ENCODE assay signal across 26 cellular contexts in genomic region chr6:135036731-135037420, GRCh38. TPM values are rescaled to one million over a fixed set of nuclear protein-coding genes. Genes with fewer than 3 reads are reported as not detected.
DNase-seq lines count a peak whose midpoint lies in the region; ATAC-seq, FAIRE-seq and TF ChIP-seq lines count a peak whose summit lies in the region.
"Had no signal": no experiment of that assay in that cellular context is flagged by ENCODE, and none has a peak within 500 bp of the region (broad histone marks: within the 10 kb centered on the region; RNA-seq: fewer than 3 reads in every experiment).

No MANE protein-coding gene starts in this region.

- no peaks in the 10 kb centered on the region for H3K9me3 Mint-ChIP-seq in T-cell
- H3K9me3 Mint-ChIP-seq in stimulated activated naive CD8-positive, alpha-beta T cell treated with anti-CD3 and anti-CD28 coated beads, Interleukin-15, amount 100 ng/mL, for 72 hours: no peaks in the 10 kb centered on the region
- H3K9me3 Mint-ChIP-seq: activated CD4-positive, alpha-beta memory T cell treated with anti-CD3 and anti-CD28 coated beads, Interleukin-2, amount 10 ng/mL, durations not matched to agents 7 days and 5 days; brain had no signal

- POLR2A ChIA-PET in T-cell (lab: Charles Lee): interaction anchor here (0.6 to 0.7 kb wide), 2 partner anchors 15 to 148 kb away, joined by 3 to 6 read pairs; no protein-coding TSS in a partner anchor

- intact Hi-C loops in adrenal gland (cut with DNase I): no loop called here

- peak overlapping the region; percentile 67 to 69 for H3K27ac Mint-ChIP-seq in T-cell
- H3K27ac Mint-ChIP-seq in stimulated activated naive CD8-positive, alpha-beta T cell treated with anti-CD3 and anti-CD28 coated beads, Interleukin-15, amount 100 ng/mL, for 72 hours: peak overlapping the region; percentile 49 to 84
- H3K27ac Mint-ChIP-seq: activated CD4-positive, alpha-beta memory T cell treated with anti-CD3 and anti-CD28 coated beads, Interleukin-2, amount 10 ng/mL, durations not matched to agents 7 days and 5 days had no signal

- no peaks in the 10 kb centered on the region for H3K9me1 ChIP-seq in keratinocyte (ENCODE audit: control insufficient read depth, extremely low read depth, insufficient read depth, low read length)

- H3K27me3 Mint-ChIP-seq in T-cell: no peaks in the 10 kb centered on the region
- no peaks in the 10 kb centered on the region for H3K27me3 Mint-ChIP-seq in stimulated activated naive CD8-positive, alpha-beta T cell treated with anti-CD3 and anti-CD28 coated beads, Interleukin-15, amount 100 ng/mL, for 72 hours
- H3K27me3 Mint-ChIP-seq: activated CD4-positive, alpha-beta memory T cell treated with anti-CD3 and anti-CD28 coated beads, Interleukin-2, amount 10 ng/mL, durations not matched to agents 7 days and 5 days; brain had no signal

- H3K27ac ChIP-seq in cardiac muscle cell (peak overlapping the region; percentile 19), right atrium auricular region (no peak overlapping the region), keratinocyte (ENCODE audit: control insufficient read depth, insufficient read depth, low read length) (no peak overlapping the region), adrenal gland (peak overlapping the region in 1 of 5 donors; percentile 2)
- H3K27ac ChIP-seq: gastrocnemius medialis, tibial nerve had no signal

- TF ChIP-seq CTCF in cardiac muscle cell (IDR thresholded peaks at IDR 0.05; ENCODE audit: low read depth, low read length) (no peak), right atrium auricular region (IDR thresholded peaks at IDR 0.05) (no peak), keratinocyte (optimal IDR thresholded peaks at IDR 0.05 in 1 of 3, IDR thresholded peaks at IDR 0.05 in 1 of 3, conservative IDR thresholded peaks at IDR 0.05 in 1 of 3; ENCODE audit: extremely low read depth in 1 of 3, insufficient read depth in 2 of 3, low read length in 3 of 3) (no peak), adrenal gland (IDR thresholded peaks at IDR 0.05) (no peak)

- H3K36me3 ChIP-seq in cardiac muscle cell: peaks cover 44% of the 10 kb centered on the region
- peaks cover 20% of the 10 kb centered on the region for H3K36me3 ChIP-seq in right atrium auricular region
- H3K36me3 ChIP-seq in keratinocyte (ENCODE audit: control insufficient read depth in 2 of 2, extremely low read depth in 1 of 2, insufficient read depth in 2 of 2, low read length in 2 of 2): peaks cover 0 to 5% of the 10 kb centered on the region in 2 experiments
- H3K36me3 ChIP-seq in adrenal gland (replicated peaks in 1 of 2): peaks cover 0 to 23% of the 10 kb centered on the region in 2 donors

- H3K4me1 Mint-ChIP-seq in T-cell: peaks cover 37 to 50% (median 45%) of the 10 kb centered on the region in 3 donors
- H3K4me1 Mint-ChIP-seq in stimulated activated naive CD8-positive, alpha-beta T cell treated with anti-CD3 and anti-CD28 coated beads, Interleukin-15, amount 100 ng/mL, for 72 hours: peaks cover 47% of the 10 kb centered on the region
- H3K4me1 Mint-ChIP-seq: brain had no signal

- no peaks in the 10 kb centered on the region for H3K4me1 ChIP-seq in cardiac muscle cell (ENCODE audit: low read depth)
- no peaks in the 10 kb centered on the region for H3K4me1 ChIP-seq in right atrium auricular region
- no peaks in the 10 kb centered on the region for H3K4me1 ChIP-seq in keratinocyte (ENCODE audit: control insufficient read depth, extremely low read depth, insufficient read depth, low read length)
- H3K4me1 ChIP-seq in adrenal gland (replicated peaks in 1 of 2): peaks cover 0 to 10% of the 10 kb centered on the region in 2 donors
- H3K4me1 ChIP-seq: BE2C had no signal

- peaks cover 16% of the 10 kb centered on the region for H3K79me2 ChIP-seq in keratinocyte (ENCODE audit: control insufficient read depth, insufficient read depth, low read length)

- H3K9ac ChIP-seq in keratinocyte (ENCODE audit: control insufficient read depth, extremely low read depth, insufficient read depth, low read length): no peak overlapping the region

- H2AFZ ChIP-seq in keratinocyte (ENCODE audit: control insufficient read depth, low read length): no peak overlapping the region

- 53 to 57% (median 55%) methylated on average over 5 of the region's 5 CpGs for WGBS in adrenal gland, 4 donors

- peak; percentile 70 for FAIRE-seq in keratinocyte (lab: Jason Lieb, UNC)
- FAIRE-seq: K562 had no signal

- H4K20me1 ChIP-seq in keratinocyte (ENCODE audit: control insufficient read depth, extremely low read depth, insufficient read depth, low read length): no peaks in the 10 kb centered on the region

- H3K4me3 ChIP-seq in cardiac muscle cell: no peak overlapping the region
- no peak overlapping the region for H3K4me3 ChIP-seq in right atrium auricular region
- H3K4me3 ChIP-seq in keratinocyte (ENCODE audit: control insufficient read depth in 2 of 3, extremely low read depth in 1 of 3, insufficient read depth in 2 of 3, low read depth in 1 of 3, low read length in 3 of 3): no peak overlapping the region
- no peak overlapping the region for H3K4me3 ChIP-seq in adrenal gland
- H3K4me3 ChIP-seq: gastrocnemius medialis, K562, lung, tibial nerve had no signal

- H3K4me3 Mint-ChIP-seq in T-cell: no peak overlapping the region
- H3K4me3 Mint-ChIP-seq in stimulated activated naive CD8-positive, alpha-beta T cell treated with anti-CD3 and anti-CD28 coated beads, Interleukin-15, amount 100 ng/mL, for 72 hours: no peak overlapping the region
- H3K4me3 Mint-ChIP-seq: activated CD4-positive, alpha-beta memory T cell treated with anti-CD3 and anti-CD28 coated beads, Interleukin-2, amount 10 ng/mL, durations not matched to agents 7 days and 5 days; brain had no signal

- CTCF ChIA-PET in T-cell (lab: Charles Lee): interaction anchor here in 1 of 2 donors (1.1 kb wide), 1 partner anchor 18 kb away, joined by 4 read pairs; the partner anchor contains the start of gene HBS1L

- H3K27me3 ChIP-seq in cardiac muscle cell (no peaks in the 10 kb centered on the region), right atrium auricular region (no peaks in the 10 kb centered on the region), keratinocyte (ENCODE audit: control insufficient read depth, extremely low read depth, insufficient read depth, low read length) (no peaks in the 10 kb centered on the region), adrenal gland (no peaks in the 10 kb centered on the region)
- H3K27me3 ChIP-seq: BE2C, gastrocnemius medialis, tibial nerve had no signal

- no peaks in the 10 kb centered on the region for H3K9me3 ChIP-seq in cardiac muscle cell (ENCODE audit: low read depth)
- no peaks in the 10 kb centered on the region for H3K9me3 ChIP-seq in right atrium auricular region
- H3K9me3 ChIP-seq in keratinocyte (ENCODE audit: control insufficient read depth, low read depth, low read length): no peaks in the 10 kb centered on the region
- H3K9me3 ChIP-seq in adrenal gland (replicated peaks in 1 of 3): no peaks in the 10 kb centered on the region
- H3K9me3 ChIP-seq: BE2C, gastrocnemius medialis, tibial nerve had no signal

- TF ChIP-seq POLR2A in adrenal gland (IDR thresholded peaks at IDR 0.05): no peak

- no peak overlapping the region for H3K4me2 ChIP-seq in keratinocyte (ENCODE audit: control insufficient read depth, extremely low read depth, insufficient read depth, low read depth, low read length)

- dilution Hi-C loops in keratinocyte (cut with MboI; ENCODE audit: extremely low pct_ligation_motif_present, low sequenced_read_pairs): no loop called here

- DNase-seq in cardiac muscle cell (ENCODE audit: low read depth in 1 of 2, low spot score in 1 of 2) (no peak), right atrium auricular region (ENCODE audit: low spot score) (no peak), T-cell (no peak), keratinocyte (ENCODE audit: low read depth, low spot score) (no peak), adrenal gland (no peak), 8988T (no peak)
- DNase-seq in stimulated activated naive CD8-positive, alpha-beta T cell treated with anti-CD3 and anti-CD28 coated beads, Interleukin-15, amount 100 ng/mL, for 72 hours: no peak
- DNase-seq in activated CD4-positive, CD25-positive, alpha-beta regulatory T cell treated with anti-CD3 and anti-CD28 coated beads, Interleukin-2, amount 50 U/mL, for 72 hours: no peak
- DNase-seq: activated CD4-positive, alpha-beta memory T cell treated with anti-CD3 and anti-CD28 coated beads, Interleukin-2, amount 10 ng/mL, durations not matched to agents 7 days and 5 days; activated gamma-delta T cell treated with Interleukin-2 at 50 U/mL for 16 hours; BE2C; COR-L47; DMS53; gastrocnemius medialis; H7; NCI-H1092; NCI-H1694; NCI-H510A treated with DMSO at 0.1 percent for 48 hours; right cardiac atrium; RPMI8226; stimulated activated CD4-positive, alpha-beta T cell treated with anti-CD3 and anti-CD28 coated beads, Interleukin-2, amount 100 ng/mL, for 24 hours; stimulated activated CD8-positive, alpha-beta memory T cell treated with anti-CD3 and anti-CD28 coated beads, Interleukin-4, amount 100 ng/mL, for 48 hours had no signal

- no peak for ATAC-seq in T-cell (replicated peaks in 1 of 4)
- ATAC-seq in stimulated activated naive CD8-positive, alpha-beta T cell treated with anti-CD3 and anti-CD28 coated beads, Interleukin-15, amount 100 ng/mL, for 72 hours: no peak
- ATAC-seq: gastrocnemius medialis, K562 had no signal

- H3K36me3 Mint-ChIP-seq in T-cell: peaks cover 52% of the 10 kb centered on the region

RNA-seq across cellular contexts. Expression of gene HBS1L, which starts 17.7 kb away (rescaled TPM):
- 76.6 and 98.9 TPM in 2 replicates for total RNA-seq in cardiac muscle cell
- polyA plus RNA-seq in cardiac muscle cell: 57.8 and 89.6 TPM in 2 replicates
- total RNA-seq in right atrium auricular region: 10 to 100 TPM; 42.9 to 60.4 TPM
- total RNA-seq in T-cell: 100 to 1,000 TPM in 1 of 5 donors, 10 to 100 TPM in 4; 51.4 to 112 (median 69.7) TPM
- polyA plus RNA-seq in keratinocyte: 47.5 to 61.6 TPM (median 57.2 TPM) in 3 replicates
- polyA plus RNA-seq in keratinocyte (2011; ENCODE audit: low read depth): 137 TPM
- 44.6 and 67.9 TPM in 2 replicates for polyA plus RNA-seq in keratinocyte (2011; cell fraction: cytosol; rRNA removed)
- 38.6 and 41.0 TPM in 2 replicates for polyA plus RNA-seq in keratinocyte (2011; cell fraction: nucleus; rRNA removed)
- 52.4 and 53.7 TPM in 2 replicates for polyA plus RNA-seq in keratinocyte (2012; ENCODE audit: low replicate concordance)
- polyA minus RNA-seq in keratinocyte: 23.1 to 104 TPM (median 67.6 TPM) in 3 replicates
- 56.6 TPM for polyA minus RNA-seq in keratinocyte (2011; cell fraction: cytosol; rRNA and poly(A)+ RNA removed)
- 25.9 and 52.9 TPM in 2 replicates for polyA minus RNA-seq in keratinocyte (2011; cell fraction: nucleus; rRNA and poly(A)+ RNA removed)
- 10 to 100 TPM; 42.2 to 79.4 (median 58.4) TPM for total RNA-seq in adrenal gland
- polyA plus RNA-seq in adrenal gland: 100 to 1,000 TPM in 1 of 3 donors, 10 to 100 TPM in 2; 17.0 to 121 (median 18.7) TPM
